Comparison of ENCODE assay signal across 17 cellular contexts in the genomic region with DNA sequence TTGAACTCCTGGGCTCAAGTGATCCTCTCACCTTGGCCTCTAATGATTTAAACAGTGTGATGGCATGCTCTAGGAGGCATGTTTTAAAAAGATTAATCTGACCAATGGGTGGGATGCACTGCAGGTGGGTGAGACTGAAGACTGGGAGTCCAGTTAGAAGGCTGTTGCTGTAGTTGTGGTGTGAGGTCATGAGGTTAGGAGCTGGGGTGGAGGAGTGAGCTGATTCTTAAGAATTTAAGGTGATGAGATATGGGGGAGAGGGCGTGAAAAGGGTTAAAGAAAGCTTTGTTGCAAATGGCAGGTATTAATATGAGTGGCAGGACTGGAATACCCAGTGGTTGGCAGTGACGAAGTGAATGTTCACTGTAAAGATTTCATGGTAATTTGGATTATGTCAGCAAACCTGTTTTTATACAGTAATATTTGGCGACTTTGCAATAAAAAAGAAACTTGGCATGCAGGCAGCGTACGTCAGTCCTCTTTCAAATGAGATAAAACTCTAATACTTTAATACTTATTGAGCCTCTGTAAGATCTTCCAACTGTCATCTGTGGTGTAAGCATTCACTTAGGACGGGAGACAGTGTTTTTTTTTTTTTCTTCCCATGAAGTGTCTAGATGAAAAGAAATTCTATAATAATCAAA.
DNase-seq lines count a peak whose midpoint lies in the region; ATAC-seq and TF ChIP-seq lines count a peak whose summit lies in the region.
"Had no signal": no experiment of that assay in that cellular context is flagged by ENCODE, and none has a peak within 500 bp of the region (broad histone marks: within the 10 kb centered on the region; RNA-seq: fewer than 3 reads in every experiment).

No MANE protein-coding gene starts in this region.

- DNase-seq in Right ventricle myocardium superior: no peak
- DNase-seq in left ventricle myocardium inferior: no peak
- peak; percentile 2 for DNase-seq in fibroblast of the aortic adventitia (ENCODE audit: low read depth)
- DNase-seq in NCI-H2107 (lab: John Stamatoyannopoulos, UW): no peak
- DNase-seq in putamen (ENCODE audit: low spot score): no peak
- no peak for DNase-seq in SKM-1 treated with dmso at 0.1 percent for 144 hours (lab: John Stamatoyannopoulos, UW; ENCODE audit: unreplicated experiment)
- DNase-seq: DND-41, HCEC 1CT, KBM-7, NCI-H1417 treated with DMSO at 0.1 percent for 48 hours, NCI-H1930, NCI-H2171, NCI-H446 treated with DMSO at 0.1 percent for 48 hours, NCI-H774 had no signal

- H3K27me3 ChIP-seq in left ventricle myocardium inferior (ENCODE audit: low read depth) (no peaks in the 10 kb centered on the region), parathyroid adenoma (ENCODE audit: control insufficient read depth, insufficient read depth, low read length) (no peaks in the 10 kb centered on the region)
- H3K27me3 ChIP-seq: BLaER1 treated with 17β-estradiol and CSF1 and Interleukin-3, amounts not matched to agents 10 nM and 100 nM had no signal

- intact Hi-C loops in Right ventricle myocardium superior (cut with DNase I): no loop called here
- intact Hi-C loops in left ventricle myocardium inferior (cut with micrococcal nuclease): no loop called here

- H3K79me2 ChIP-seq in parathyroid adenoma: no peaks in the 10 kb centered on the region

- no peak overlapping the region for H3K4me3 ChIP-seq in left ventricle myocardium inferior
- H3K4me3 ChIP-seq in fibroblast of the aortic adventitia (ENCODE audit: low read depth, low read length): no peak overlapping the region
- H3K4me3 ChIP-seq in parathyroid adenoma (ENCODE audit: low read depth, low read length): no peak overlapping the region
- H3K4me3 ChIP-seq: BLaER1 treated with 17β-estradiol and CSF1 and Interleukin-3, amounts not matched to agents 10 nM and 100 nM had no signal

- no peak overlapping the region for H3K27ac ChIP-seq in left ventricle myocardium inferior (replicated peaks)
- H3K27ac ChIP-seq in parathyroid adenoma: no peak overlapping the region
- H3K27ac ChIP-seq: BLaER1 treated with 17β-estradiol and CSF1 and Interleukin-3, amounts not matched to agents 10 nM and 100 nM had no signal

- no peak for TF ChIP-seq CTCF in left ventricle myocardium inferior (IDR thresholded peaks at IDR 0.05; ENCODE audit: borderline replicate concordance)
- no peak for TF ChIP-seq CTCF in fibroblast of the aortic adventitia (IDR thresholded peaks at IDR 0.05; ENCODE audit: insufficient read depth, low read length)
- TF ChIP-seq CTCF in parathyroid adenoma (IDR thresholded peaks at IDR 0.05): no peak

- H3K36me3 ChIP-seq in left ventricle myocardium inferior (no peaks in the 10 kb centered on the region), parathyroid adenoma (ENCODE audit: control insufficient read depth, insufficient read depth, low read length) (no peaks in the 10 kb centered on the region)
- H3K36me3 ChIP-seq: BLaER1 treated with 17β-estradiol and CSF1 and Interleukin-3, amounts not matched to agents 10 nM and 100 nM had no signal

- no peak overlapping the region for H3K4me2 ChIP-seq in parathyroid adenoma (ENCODE audit: low read length)
- H3K4me2 ChIP-seq: BLaER1 treated with 17β-estradiol and CSF1 and Interleukin-3, amounts not matched to agents 10 nM and 100 nM had no signal

- H3K9ac ChIP-seq in parathyroid adenoma: no peak overlapping the region
- H3K9ac ChIP-seq: BLaER1 treated with 17β-estradiol and CSF1 and Interleukin-3, amounts not matched to agents 10 nM and 100 nM had no signal

- peaks cover 9% of the 10 kb centered on the region for H3K4me1 ChIP-seq in left ventricle myocardium inferior
- H3K4me1 ChIP-seq in parathyroid adenoma: peaks cover 3% of the 10 kb centered on the region
- H3K4me1 ChIP-seq: BLaER1 treated with 17β-estradiol and CSF1 and Interleukin-3, amounts not matched to agents 10 nM and 100 nM had no signal

- peaks cover 19% of the 10 kb centered on the region for H3K9me3 ChIP-seq in left ventricle myocardium inferior (replicated peaks)
- no peaks in the 10 kb centered on the region for H3K9me3 ChIP-seq in parathyroid adenoma (ENCODE audit: control insufficient read depth, low read length)

- peak overlapping the region; percentile 58 for H2AFZ ChIP-seq in parathyroid adenoma

- peak; percentile 52 for ATAC-seq in Right ventricle myocardium superior (ENCODE audit: poor library complexity)
- no peak for ATAC-seq in HG03135 (IDR thresholded peaks at IDR 0.05; ENCODE audit: unreplicated experiment)
